ENCODE assay signal across 13 cellular contexts in genomic region chr3:195872800-195873199, GRCh38.
"Had no signal": no experiment of that assay in that cellular context is flagged by ENCODE, and none has a peak within 500 bp of the region (broad histone marks: within the 10 kb centered on the region; RNA-seq: fewer than 3 reads in every experiment).

No MANE protein-coding gene starts in this region.

- H3K27me3 ChIP-seq: ascending aorta, breast epithelium, pancreas, tibial artery, vagina had no signal

- H3K27ac ChIP-seq: ascending aorta, pancreas, tibial artery, vagina had no signal

- H3K36me3 ChIP-seq: pancreas had no signal

- H3K4me1 ChIP-seq: ascending aorta, breast epithelium, pancreas, tibial artery, vagina had no signal

- H3K9me3 ChIP-seq: ascending aorta, breast epithelium, pancreas, tibial artery, vagina had no signal

- ATAC-seq: activated T-helper 17 cell treated with anti-CD3 and anti-CD28 coated beads, Interleukin-2, amount 50 U/mL, for 72 hours; pancreas had no signal

- H3K4me3 ChIP-seq: ascending aorta, breast epithelium, pancreas, tibial artery, vagina had no signal

- DNase-seq: activated CD4-positive, alpha-beta T cell treated with anti-CD3 and anti-CD28 coated beads, Interleukin-2, amount 10 ng/mL, durations not matched to agents 7 days and 5 days; activated naive CD4-positive, alpha-beta T cell treated with Interleukin-2 at 50 U/mL for 16 hours; activated T-cell treated with anti-CD3 and anti-CD28 coated beads for 4 hours; hippocampal formation; stimulated activated CD4-positive, alpha-beta T cell treated with anti-CD3 and anti-CD28 coated beads, Interleukin-12 subunit alpha, Interleukin-12 subunit beta, amount 100 ng/mL, for 4 hours; stimulated activated CD4-positive, alpha-beta T cell treated with anti-CD3 and anti-CD28 coated beads, Interleukin-2, amount 100 ng/mL, for 24 hours; T-helper 9 cell had no signal
